ENCODE assay signal across 11 cellular contexts in the genomic region with DNA sequence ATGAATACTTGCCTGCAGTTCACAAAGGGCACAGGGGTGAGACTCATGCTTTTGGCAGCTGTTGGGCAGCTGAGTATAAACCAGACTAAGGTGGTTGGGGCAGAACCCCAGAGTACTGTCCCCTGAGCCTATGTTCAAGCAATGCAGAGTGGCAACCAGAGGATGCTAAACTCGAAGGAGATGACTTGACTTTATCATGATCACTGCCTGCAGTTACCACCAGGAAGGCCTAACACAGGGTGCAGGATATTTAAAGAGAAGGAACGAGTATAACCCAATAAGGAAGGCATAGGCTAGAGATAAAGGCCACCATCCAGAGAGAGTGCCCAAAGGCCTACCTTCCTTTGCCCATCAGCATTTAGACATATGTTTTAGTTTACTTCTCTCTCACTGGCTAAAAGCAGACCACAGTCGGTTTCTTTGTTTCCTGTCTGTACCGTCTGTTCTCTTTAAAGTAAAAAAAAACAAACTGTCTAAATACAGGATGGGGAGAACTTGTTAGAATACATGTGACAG.
DNase-seq lines count a peak whose midpoint lies in the region; ATAC-seq lines count a peak whose summit lies in the region.
"Had no signal": no experiment of that assay in that cellular context is flagged by ENCODE, and none has a peak within 500 bp of the region (broad histone marks: within the 10 kb centered on the region; RNA-seq: fewer than 3 reads in every experiment).

No MANE protein-coding gene starts in this region.

- peaks cover 28% of the 10 kb centered on the region for H3K4me1 Mint-ChIP-seq in activated naive CD8-positive, alpha-beta T cell treated with anti-CD3 and anti-CD28 coated beads, Interleukin-2, amount 10 ng/mL, durations not matched to agents 7 days and 5 days
- H3K4me1 Mint-ChIP-seq in stimulated activated naive B cell treated with anti-CD40 and anti-IgM and Interleukin-4, amounts not matched to agents 10 μg/mL and 1 μg/mL and 100 μg/mL, for 72 hours, result peaks cover 13 to 26% of the 10 kb centered on the region in 2 donors

- POLR2A ChIA-PET in activated naive CD8-positive, alpha-beta T cell treated with anti-CD3 and anti-CD28 coated beads, Interleukin-2, amount 10 ng/mL, durations not matched to agents 7 days and 5 days (lab: Charles Lee), result no interaction called here

- H3K9me3 Mint-ChIP-seq in activated naive CD8-positive, alpha-beta T cell treated with anti-CD3 and anti-CD28 coated beads, Interleukin-2, amount 10 ng/mL, durations not matched to agents 7 days and 5 days, result peaks cover 1% of the 10 kb centered on the region
- H3K9me3 Mint-ChIP-seq in stimulated activated naive B cell treated with anti-CD40 and anti-IgM and Interleukin-4, amounts not matched to agents 10 μg/mL and 1 μg/mL and 100 μg/mL, for 72 hours, result no peaks in the 10 kb centered on the region

- peak overlapping the region; percentile 72 for H3K27ac Mint-ChIP-seq in activated naive CD8-positive, alpha-beta T cell treated with anti-CD3 and anti-CD28 coated beads, Interleukin-2, amount 10 ng/mL, durations not matched to agents 7 days and 5 days
- peak overlapping the region; percentile 69 for H3K27ac Mint-ChIP-seq in stimulated activated naive B cell treated with anti-CD40 and anti-IgM and Interleukin-4, amounts not matched to agents 10 μg/mL and 1 μg/mL and 100 μg/mL, for 72 hours

- peak; percentile 15 for DNase-seq in activated naive CD4-positive, alpha-beta T cell treated with Interleukin-2 at 50 U/mL for 16 hours
- DNase-seq in activated naive CD4-positive, alpha-beta T cell (lab: John Stamatoyannopoulos, UW), result no peak
- DNase-seq in KBM-7 (peak; percentile 86), AG20443 (ENCODE audit: low spot score) (no peak), amygdala (lab: John Stamatoyannopoulos, UW) (no peak)
- no peak for DNase-seq in activated naive CD8-positive, alpha-beta T cell treated with anti-CD3 and anti-CD28 coated beads, Interleukin-2, amount 10 ng/mL, durations not matched to agents 7 days and 5 days
- no peak for DNase-seq in stimulated activated naive B cell treated with anti-CD40 and anti-IgM and Interleukin-4, amounts not matched to agents 10 μg/mL and 1 μg/mL and 100 μg/mL, for 72 hours
- DNase-seq: brain microvascular endothelial cell, NCI-H510A treated with DMSO at 0.1 percent for 48 hours, nucleus accumbens had no signal

- H3K36me3 Mint-ChIP-seq in activated naive CD8-positive, alpha-beta T cell treated with anti-CD3 and anti-CD28 coated beads, Interleukin-2, amount 10 ng/mL, durations not matched to agents 7 days and 5 days, result no peaks in the 10 kb centered on the region
- no peaks in the 10 kb centered on the region for H3K36me3 Mint-ChIP-seq in stimulated activated naive B cell treated with anti-CD40 and anti-IgM and Interleukin-4, amounts not matched to agents 10 μg/mL and 1 μg/mL and 100 μg/mL, for 72 hours

- peak; percentile 78 for ATAC-seq in activated naive CD8-positive, alpha-beta T cell treated with anti-CD3 and anti-CD28 coated beads, Interleukin-2, amount 10 ng/mL, durations not matched to agents 7 days and 5 days (ENCODE audit: low read depth)
- peak; percentile 30 to 41 for ATAC-seq in stimulated activated naive B cell treated with anti-CD40 and anti-IgM and Interleukin-4, amounts not matched to agents 10 μg/mL and 1 μg/mL and 100 μg/mL, for 72 hours (replicated peaks)
- no peak for ATAC-seq in HG02870 (IDR thresholded peaks at IDR 0.05; ENCODE audit: unreplicated experiment)

- peak overlapping the region; percentile 50 for H3K4me3 Mint-ChIP-seq in activated naive CD8-positive, alpha-beta T cell treated with anti-CD3 and anti-CD28 coated beads, Interleukin-2, amount 10 ng/mL, durations not matched to agents 7 days and 5 days
- H3K4me3 Mint-ChIP-seq in stimulated activated naive B cell treated with anti-CD40 and anti-IgM and Interleukin-4, amounts not matched to agents 10 μg/mL and 1 μg/mL and 100 μg/mL, for 72 hours, result no peak overlapping the region

- H3K27me3 Mint-ChIP-seq in activated naive CD8-positive, alpha-beta T cell treated with anti-CD3 and anti-CD28 coated beads, Interleukin-2, amount 10 ng/mL, durations not matched to agents 7 days and 5 days, result no peaks in the 10 kb centered on the region
- H3K27me3 Mint-ChIP-seq in stimulated activated naive B cell treated with anti-CD40 and anti-IgM and Interleukin-4, amounts not matched to agents 10 μg/mL and 1 μg/mL and 100 μg/mL, for 72 hours, result peaks cover 0 to 4% of the 10 kb centered on the region in 2 donors

- in situ Hi-C loops in KBM-7 (cut with MboI; ENCODE audit: low pct_unique_long_range_greater_than_20kb, low sequenced_read_pairs), result no loop called here

Comparison
In these comparisons a context has a peak if more than half of its experiments do, and no peak if none do; other contexts are left out.
1. DNase-seq: peak in activated naive CD4-positive, alpha-beta T cell treated with Interleukin-2 at 50 U/mL for 16 hours (single experiment) and KBM-7 (single experiment); none in activated naive CD4-positive, alpha-beta T cell (0 of 4), activated naive CD8-positive, alpha-beta T cell treated with anti-CD3 and anti-CD28 coated beads, Interleukin-2, amount 10 ng/mL, durations not matched to agents 7 days and 5 days (single experiment), stimulated activated naive B cell treated with anti-CD40 and anti-IgM and Interleukin-4, amounts not matched to agents 10 μg/mL and 1 μg/mL and 100 μg/mL, for 72 hours (single experiment), AG20443 (single experiment) and amygdala (0 of 56).